In the genomic region with DNA sequence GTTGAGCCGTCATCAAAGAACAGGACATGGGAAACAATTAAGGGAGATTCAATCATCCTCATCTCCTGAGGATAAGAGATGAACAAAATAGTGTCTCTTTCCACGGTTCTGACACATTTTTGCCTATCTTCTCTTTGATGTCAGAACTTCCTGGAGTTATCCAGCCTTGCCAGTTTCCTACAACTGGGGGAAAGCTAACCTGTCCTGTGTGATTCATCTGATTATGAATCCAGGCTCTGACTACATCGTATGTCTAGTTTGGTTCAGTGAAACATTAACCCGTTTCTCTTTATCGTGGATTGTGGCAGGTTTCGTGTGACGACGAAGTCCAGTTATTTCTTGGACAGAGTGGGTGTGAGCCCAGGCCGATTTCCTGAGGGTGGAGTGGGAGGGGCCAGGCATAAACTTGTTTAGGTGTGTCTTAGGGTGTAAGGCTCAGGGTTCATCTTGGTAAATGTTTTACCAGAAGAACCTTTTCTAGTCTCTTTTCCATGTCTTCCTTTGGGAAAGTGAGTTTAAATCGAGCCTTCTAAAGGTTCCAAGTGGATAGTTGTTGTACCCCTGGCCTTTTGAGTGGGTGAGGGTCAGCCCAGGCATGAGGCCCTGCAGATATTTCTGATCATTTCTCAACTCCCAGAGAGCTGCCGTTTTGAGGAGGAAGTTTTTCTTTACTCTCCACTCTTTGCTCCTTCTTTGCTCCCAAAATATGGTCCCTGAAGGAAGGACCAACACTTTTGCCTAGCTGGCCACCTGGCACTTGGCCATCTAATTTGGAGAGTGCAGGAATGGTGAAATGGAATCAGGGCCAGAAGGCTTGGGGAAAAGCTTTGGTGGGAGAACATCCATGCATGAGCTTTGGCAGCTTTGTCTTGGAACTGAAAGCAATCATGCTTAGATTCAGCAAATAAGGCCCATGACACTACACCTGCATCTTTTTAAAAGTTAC, we compare ENCODE assay signal across 18 cellular contexts. TPM values are rescaled to one million over a fixed set of nuclear protein-coding genes. Genes with fewer than 3 reads are reported as not detected.
DNase-seq lines count a peak whose midpoint lies in the region; ATAC-seq and TF ChIP-seq lines count a peak whose summit lies in the region.
"Had no signal": no experiment of that assay in that cellular context is flagged by ENCODE, and none has a peak within 500 bp of the region (broad histone marks: within the 10 kb centered on the region; RNA-seq: fewer than 3 reads in every experiment).

No MANE protein-coding gene starts in this region.

- ATAC-seq in foreskin keratinocyte (peak; percentile 68), GM18511 (IDR thresholded peaks at IDR 0.05; ENCODE audit: unreplicated experiment) (no peak)
- ATAC-seq: activated CD4-positive, alpha-beta T cell treated with anti-CD3 and anti-CD28 coated beads for 36 hours; activated naive CD8-positive, alpha-beta T cell treated with anti-CD3 and anti-CD28 coated beads, Interleukin-2, amount 50 U/mL, for 24 hours; stimulated activated naive CD8-positive, alpha-beta T cell treated with anti-CD3 and anti-CD28 coated beads, Interleukin-15, amount 100 ng/mL, for 72 hours had no signal

- no peaks in the 10 kb centered on the region for H3K9me3 Mint-ChIP-seq in nephron
- H3K9me3 Mint-ChIP-seq in activated naive CD4-positive, alpha-beta T cell treated with anti-CD3 and anti-CD28 coated beads, Interleukin-2, amount 10 ng/mL, durations not matched to agents 7 days and 5 days = no peaks in the 10 kb centered on the region
- H3K9me3 Mint-ChIP-seq: activated naive CD8-positive, alpha-beta T cell treated with anti-CD3 and anti-CD28 coated beads, Interleukin-2, amount 50 U/mL, for 24 hours; stimulated activated naive CD8-positive, alpha-beta T cell treated with anti-CD3 and anti-CD28 coated beads, Interleukin-15, amount 100 ng/mL, for 72 hours had no signal

- H3K27me3 ChIP-seq in Peyer's patch = no peaks in the 10 kb centered on the region
- no peaks in the 10 kb centered on the region for H3K27me3 ChIP-seq in foreskin keratinocyte

- H3K27me3 Mint-ChIP-seq in nephron (ENCODE audit: low read depth) = no peaks in the 10 kb centered on the region
- H3K27me3 Mint-ChIP-seq in activated naive CD4-positive, alpha-beta T cell treated with anti-CD3 and anti-CD28 coated beads, Interleukin-2, amount 10 ng/mL, durations not matched to agents 7 days and 5 days = no peaks in the 10 kb centered on the region
- H3K27me3 Mint-ChIP-seq: activated CD4-positive, alpha-beta T cell treated with anti-CD3 and anti-CD28 coated beads for 36 hours; activated naive CD8-positive, alpha-beta T cell treated with anti-CD3 and anti-CD28 coated beads, Interleukin-2, amount 50 U/mL, for 24 hours; stimulated activated naive CD8-positive, alpha-beta T cell treated with anti-CD3 and anti-CD28 coated beads, Interleukin-15, amount 100 ng/mL, for 72 hours had no signal

- no peak overlapping the region for H3K4me3 Mint-ChIP-seq in nephron
- no peak overlapping the region for H3K4me3 Mint-ChIP-seq in activated naive CD4-positive, alpha-beta T cell treated with anti-CD3 and anti-CD28 coated beads, Interleukin-2, amount 10 ng/mL, durations not matched to agents 7 days and 5 days
- H3K4me3 Mint-ChIP-seq: activated CD4-positive, alpha-beta T cell treated with anti-CD3 and anti-CD28 coated beads for 36 hours; activated naive CD8-positive, alpha-beta T cell treated with anti-CD3 and anti-CD28 coated beads, Interleukin-2, amount 50 U/mL, for 24 hours; stimulated activated naive CD8-positive, alpha-beta T cell treated with anti-CD3 and anti-CD28 coated beads, Interleukin-15, amount 100 ng/mL, for 72 hours had no signal

- CTCF ChIA-PET in activated naive CD4-positive, alpha-beta T cell treated with anti-CD3 and anti-CD28 coated beads, Interleukin-2, amount 10 ng/mL, durations not matched to agents 7 days and 5 days (lab: Charles Lee) = no interaction called here

- DNase-seq in COLO668 (lab: John Stamatoyannopoulos, UW; ENCODE audit: unreplicated experiment) (peak; percentile 14), Peyer's patch (peak in 2 of 3 donors; percentile 84 to 89), foreskin keratinocyte (no peak), globus pallidus (ENCODE audit: low spot score) (no peak), activated T-cell treated with anti-CD3 and anti-CD28 coated beads for 4 hours (no peak)
- no peak for DNase-seq in activated naive CD4-positive, alpha-beta T cell treated with anti-CD3 and anti-CD28 coated beads, Interleukin-2, amount 10 ng/mL, durations not matched to agents 7 days and 5 days
- DNase-seq: activated CD4-positive, alpha-beta T cell treated with anti-CD3 and anti-CD28 coated beads for 36 hours; activated naive CD8-positive, alpha-beta T cell treated with anti-CD3 and anti-CD28 coated beads, Interleukin-2, amount 50 U/mL, for 24 hours; activated T-cell treated with anti-CD3 and anti-CD28 coated beads, Interleukin-2, amount 50 U/mL, for 1 hour; central memory CD4-positive, alpha-beta T cell; DMS 273 treated with DMSO at 0.1 percent for 48 hours; Kasumi-1; lower lobe of right lung; NCI-H1694; NCI-H524 treated with DMSO at 0.1 percent for 48 hours; stimulated activated naive CD8-positive, alpha-beta T cell treated with anti-CD3 and anti-CD28 coated beads, Interleukin-15, amount 100 ng/mL, for 72 hours had no signal

- H3K4me1 ChIP-seq in Peyer's patch = peaks cover 0 to 31% (median 2%) of the 10 kb centered on the region in 4 donors
- no peaks in the 10 kb centered on the region for H3K4me1 ChIP-seq in foreskin keratinocyte
- H3K4me1 ChIP-seq: lower lobe of right lung had no signal

- H3K36me3 ChIP-seq in Peyer's patch = no peaks in the 10 kb centered on the region

- H3K27ac Mint-ChIP-seq in nephron = peak overlapping the region; percentile 36 to 93 (median 81)
- no peak overlapping the region for H3K27ac Mint-ChIP-seq in activated naive CD4-positive, alpha-beta T cell treated with anti-CD3 and anti-CD28 coated beads, Interleukin-2, amount 10 ng/mL, durations not matched to agents 7 days and 5 days
- H3K27ac Mint-ChIP-seq: activated CD4-positive, alpha-beta T cell treated with anti-CD3 and anti-CD28 coated beads for 36 hours; activated naive CD8-positive, alpha-beta T cell treated with anti-CD3 and anti-CD28 coated beads, Interleukin-2, amount 50 U/mL, for 24 hours had no signal

- H3K27ac ChIP-seq in Peyer's patch = peak overlapping the region in 3 of 4 donors; percentile 71 to 91 (median 83)
- H3K27ac ChIP-seq in foreskin keratinocyte = no peak overlapping the region
- H3K27ac ChIP-seq: lower lobe of right lung had no signal

- H3K36me3 Mint-ChIP-seq in nephron (ENCODE audit: low read depth) = peaks cover 10% of the 10 kb centered on the region
- no peaks in the 10 kb centered on the region for H3K36me3 Mint-ChIP-seq in activated naive CD4-positive, alpha-beta T cell treated with anti-CD3 and anti-CD28 coated beads, Interleukin-2, amount 10 ng/mL, durations not matched to agents 7 days and 5 days

- TF ChIP-seq CTCF in Peyer's patch (IDR thresholded peaks at IDR 0.05) = no peak
- no peak for TF ChIP-seq CTCF in foreskin keratinocyte (conservative IDR thresholded peaks at IDR 0.05)
- no peak for TF ChIP-seq CTCF in nephron (IDR thresholded peaks at IDR 0.05; ENCODE audit: unreplicated experiment in 3 of 3)

- H3K4me3 ChIP-seq in Peyer's patch = peak overlapping the region in 2 of 4 donors; percentile 7 to 26
- H3K4me3 ChIP-seq: lower lobe of right lung had no signal

- H3K4me1 Mint-ChIP-seq in nephron = peaks cover 33% of the 10 kb centered on the region
- no peaks in the 10 kb centered on the region for H3K4me1 Mint-ChIP-seq in activated naive CD4-positive, alpha-beta T cell treated with anti-CD3 and anti-CD28 coated beads, Interleukin-2, amount 10 ng/mL, durations not matched to agents 7 days and 5 days
- H3K4me1 Mint-ChIP-seq: activated CD4-positive, alpha-beta T cell treated with anti-CD3 and anti-CD28 coated beads for 36 hours; activated naive CD8-positive, alpha-beta T cell treated with anti-CD3 and anti-CD28 coated beads, Interleukin-2, amount 50 U/mL, for 24 hours; stimulated activated naive CD8-positive, alpha-beta T cell treated with anti-CD3 and anti-CD28 coated beads, Interleukin-15, amount 100 ng/mL, for 72 hours had no signal

- TF ChIP-seq POLR2A in Peyer's patch (IDR thresholded peaks at IDR 0.05) = peak in 1 of 2 donors; percentile 39

- no peaks in the 10 kb centered on the region for H3K9me3 ChIP-seq in Peyer's patch
- H3K9me3 ChIP-seq: lower lobe of right lung had no signal

RNA-seq across cellular contexts. Expression of a gene that starts 50.4 kb away (rescaled TPM):
- total RNA-seq in Peyer's patch = 10 to 100 TPM; 11.6 to 81.4 (median 63.8) TPM
- 3.6 and 4.3 TPM in 2 replicates for total RNA-seq in foreskin keratinocyte
- polyA plus RNA-seq in foreskin keratinocyte = 0.95 and 1.3 TPM in 2 replicates

Comparison
In these comparisons a context has a peak if more than half of its experiments do, and no peak if none do; other contexts are left out.
1. DNase-seq: peak in COLO668 (single experiment) and Peyer's patch (2 of 3); none in foreskin keratinocyte (0 of 2), globus pallidus (single experiment), activated naive CD4-positive, alpha-beta T cell treated with anti-CD3 and anti-CD28 coated beads, Interleukin-2, amount 10 ng/mL, durations not matched to agents 7 days and 5 days (single experiment) and activated T-cell treated with anti-CD3 and anti-CD28 coated beads for 4 hours (single experiment).